15 cellular contexts compared by ENCODE assay signal in the genomic region with DNA sequence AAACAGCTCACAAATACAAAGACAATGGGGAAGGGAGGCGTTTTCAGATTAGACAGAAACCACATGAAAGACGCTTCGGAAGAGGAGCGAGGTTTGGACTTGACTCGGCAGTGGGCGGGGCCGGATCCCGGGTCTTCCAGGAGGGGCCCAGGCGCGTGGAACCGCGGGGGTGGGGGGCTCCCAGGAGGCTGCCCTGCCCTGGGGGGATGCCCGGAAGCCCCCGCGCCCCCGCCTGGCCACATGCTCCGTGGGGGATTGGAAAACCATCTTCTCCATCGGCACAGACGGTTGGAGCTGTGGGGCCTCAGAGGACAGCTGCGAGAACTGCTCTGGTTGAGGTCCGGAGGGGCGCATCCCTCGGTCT.
DNase-seq lines count a peak whose midpoint lies in the region; ATAC-seq and TF ChIP-seq lines count a peak whose summit lies in the region.
"Had no signal": no experiment of that assay in that cellular context is flagged by ENCODE, and none has a peak within 500 bp of the region (broad histone marks: within the 10 kb centered on the region; RNA-seq: fewer than 3 reads in every experiment).

No MANE protein-coding gene starts in this region.

- TF ChIP-seq CTCF in coronary artery (IDR thresholded peaks at IDR 0.05), result no peak

- no peak overlapping the region for H3K27ac ChIP-seq in coronary artery
- H3K27ac ChIP-seq: left lung, psoas muscle, transverse colon had no signal

- no peak for ATAC-seq in HG02884 (IDR thresholded peaks at IDR 0.05; ENCODE audit: unreplicated experiment)
- ATAC-seq: left lung, psoas muscle had no signal

- CTCF ChIA-PET in activated naive CD4-positive, alpha-beta T cell treated with anti-CD3 and anti-CD28 coated beads for 36 hours (lab: Charles Lee), result interaction anchor here (1.7 kb wide), 1 partner anchor 36 kb away, joined by 5 read pairs; no protein-coding TSS in a partner anchor
- CTCF ChIA-PET in activated CD4-positive, alpha-beta memory T cell treated with anti-CD3 and anti-CD28 coated beads for 36 hours (lab: Charles Lee), result no interaction called here

- peaks cover 50% of the 10 kb centered on the region for H3K4me1 Mint-ChIP-seq in activated naive CD4-positive, alpha-beta T cell treated with anti-CD3 and anti-CD28 coated beads for 36 hours (ENCODE audit: low read depth)
- peaks cover 33% of the 10 kb centered on the region for H3K4me1 Mint-ChIP-seq in activated CD4-positive, alpha-beta memory T cell treated with anti-CD3 and anti-CD28 coated beads for 36 hours (ENCODE audit: low read depth)
- H3K4me1 Mint-ChIP-seq: brain had no signal

- no peak overlapping the region for H3K4me3 ChIP-seq in coronary artery
- H3K4me3 ChIP-seq: left lung, psoas muscle, transverse colon had no signal

- DNase-seq in activated naive CD4-positive, alpha-beta T cell treated with anti-CD3 and anti-CD28 coated beads for 36 hours, result peak; percentile 74
- no peak for DNase-seq in activated naive CD4-positive, alpha-beta T cell treated with Interleukin-2 at 50 U/mL for 16 hours
- DNase-seq in activated CD4-positive, alpha-beta memory T cell treated with anti-CD3 and anti-CD28 coated beads for 36 hours, result peak; percentile 54
- DNase-seq in coronary artery (ENCODE audit: low spot score) (peak; percentile 59), NCI-H446 (lab: John Stamatoyannopoulos, UW) (no peak), HPDE6-E6E7 (ENCODE audit: extremely low spot score) (no peak)
- DNase-seq in stimulated activated CD8-positive, alpha-beta memory T cell treated with anti-CD3 and anti-CD28 coated beads, Interleukin-4, amount 100 ng/mL, for 48 hours, result peak; percentile 68
- DNase-seq: effector CD4-positive, alpha-beta T cell; NCI-H187; NCI-H524 treated with DMSO at 0.1 percent for 48 hours; psoas muscle; transverse colon had no signal

- H3K9me3 Mint-ChIP-seq in activated naive CD4-positive, alpha-beta T cell treated with anti-CD3 and anti-CD28 coated beads for 36 hours, result no peaks in the 10 kb centered on the region
- no peaks in the 10 kb centered on the region for H3K9me3 Mint-ChIP-seq in activated CD4-positive, alpha-beta memory T cell treated with anti-CD3 and anti-CD28 coated beads for 36 hours
- H3K9me3 Mint-ChIP-seq: brain had no signal

- H3K4me3 Mint-ChIP-seq in activated naive CD4-positive, alpha-beta T cell treated with anti-CD3 and anti-CD28 coated beads for 36 hours, result no peak overlapping the region
- no peak overlapping the region for H3K4me3 Mint-ChIP-seq in activated CD4-positive, alpha-beta memory T cell treated with anti-CD3 and anti-CD28 coated beads for 36 hours
- H3K4me3 Mint-ChIP-seq: brain had no signal

- intact Hi-C loops in activated naive CD4-positive, alpha-beta T cell treated with anti-CD3 and anti-CD28 coated beads for 36 hours (cut with micrococcal nuclease), result loop anchor here (1.0 to 5.0 kb wide), 4 partner anchors 16 to 791 kb away; no protein-coding TSS in a partner anchor
- intact Hi-C loops in activated CD4-positive, alpha-beta memory T cell treated with anti-CD3 and anti-CD28 coated beads for 36 hours (cut with micrococcal nuclease), result loop anchor here (2.0 kb wide), 1 partner anchor 36 kb away; no protein-coding TSS in a partner anchor

- POLR2A ChIA-PET in activated CD4-positive, alpha-beta memory T cell treated with anti-CD3 and anti-CD28 coated beads for 36 hours (lab: Charles Lee), result no interaction called here

- no peaks in the 10 kb centered on the region for H3K36me3 Mint-ChIP-seq in activated naive CD4-positive, alpha-beta T cell treated with anti-CD3 and anti-CD28 coated beads for 36 hours (ENCODE audit: low read depth)
- no peaks in the 10 kb centered on the region for H3K36me3 Mint-ChIP-seq in activated CD4-positive, alpha-beta memory T cell treated with anti-CD3 and anti-CD28 coated beads for 36 hours
- H3K36me3 Mint-ChIP-seq: brain had no signal

- H3K27ac Mint-ChIP-seq in activated naive CD4-positive, alpha-beta T cell treated with anti-CD3 and anti-CD28 coated beads for 36 hours, result no peak overlapping the region
- H3K27ac Mint-ChIP-seq in activated CD4-positive, alpha-beta memory T cell treated with anti-CD3 and anti-CD28 coated beads for 36 hours, result no peak overlapping the region
- H3K27ac Mint-ChIP-seq: brain had no signal

- peaks cover 44% of the 10 kb centered on the region for H3K27me3 Mint-ChIP-seq in activated naive CD4-positive, alpha-beta T cell treated with anti-CD3 and anti-CD28 coated beads for 36 hours (ENCODE audit: low read depth)
- H3K27me3 Mint-ChIP-seq in activated CD4-positive, alpha-beta memory T cell treated with anti-CD3 and anti-CD28 coated beads for 36 hours, result peaks cover 52% of the 10 kb centered on the region

Comparison
In these comparisons a context has a peak if more than half of its experiments do, and no peak if none do; other contexts are left out.
1. DNase-seq: peak in activated naive CD4-positive, alpha-beta T cell treated with anti-CD3 and anti-CD28 coated beads for 36 hours (single experiment), activated CD4-positive, alpha-beta memory T cell treated with anti-CD3 and anti-CD28 coated beads for 36 hours (single experiment), coronary artery (single experiment) and stimulated activated CD8-positive, alpha-beta memory T cell treated with anti-CD3 and anti-CD28 coated beads, Interleukin-4, amount 100 ng/mL, for 48 hours (single experiment); none in activated naive CD4-positive, alpha-beta T cell treated with Interleukin-2 at 50 U/mL for 16 hours (single experiment), NCI-H446 (0 of 2) and HPDE6-E6E7 (single experiment).